ENCODE assay signal across 27 cellular contexts in genomic region chr13:70394149-70394548, GRCh38.
"Had no signal": no experiment of that assay in that cellular context is flagged by ENCODE, and none has a peak within 500 bp of the region (broad histone marks: within the 10 kb centered on the region; RNA-seq: fewer than 3 reads in every experiment).

No MANE protein-coding gene starts in this region.

- H3K36me3 Mint-ChIP-seq: activated naive CD4-positive, alpha-beta T cell treated with anti-CD3 and anti-CD28 coated beads, Interleukin-2, amount 50 U/mL, for 72 hours had no signal

- H3K4me1 ChIP-seq: ascending aorta, SJSA1 had no signal

- H3K27ac Mint-ChIP-seq: activated CD8-positive, alpha-beta T cell treated with anti-CD3 and anti-CD28 coated beads, Interleukin-2, amount 10 ng/mL, durations not matched to agents 7 days and 5 days; activated naive CD4-positive, alpha-beta T cell treated with anti-CD3 and anti-CD28 coated beads, Interleukin-2, amount 50 U/mL, for 72 hours; activated naive CD8-positive, alpha-beta T cell treated with anti-CD3 and anti-CD28 coated beads, Interleukin-2, amount 50 U/mL, for 24 hours had no signal

- H3K4me2 ChIP-seq: KMS-11 had no signal

- H3K4me3 Mint-ChIP-seq: activated CD8-positive, alpha-beta T cell treated with anti-CD3 and anti-CD28 coated beads, Interleukin-2, amount 10 ng/mL, durations not matched to agents 7 days and 5 days; activated naive CD8-positive, alpha-beta T cell treated with anti-CD3 and anti-CD28 coated beads, Interleukin-2, amount 50 U/mL, for 24 hours had no signal

- H3K4me3 ChIP-seq: ascending aorta, body of pancreas, MG63, SJSA1 had no signal

- H3K27me3 Mint-ChIP-seq: activated naive CD8-positive, alpha-beta T cell treated with anti-CD3 and anti-CD28 coated beads, Interleukin-2, amount 50 U/mL, for 24 hours had no signal

- ATAC-seq: activated CD8-positive, alpha-beta T cell treated with anti-CD3 and anti-CD28 coated beads, Interleukin-2, amount 10 ng/mL, durations not matched to agents 7 days and 5 days; activated naive CD4-positive, alpha-beta T cell treated with anti-CD3 and anti-CD28 coated beads, Interleukin-2, amount 50 U/mL, for 72 hours; activated naive CD8-positive, alpha-beta T cell treated with anti-CD3 and anti-CD28 coated beads, Interleukin-2, amount 50 U/mL, for 24 hours; body of pancreas; SK-N-SH treated with all-trans-retinoic acid at 6 μM for 48 hours had no signal

- H3K27ac ChIP-seq: ascending aorta, body of pancreas, KMS-11, SJSA1 had no signal

- H3K27me3 ChIP-seq: ascending aorta, body of pancreas, MG63, SJSA1 had no signal

- H3K9me3 ChIP-seq: ascending aorta, body of pancreas, MG63, SJSA1 had no signal

- H3K4me1 Mint-ChIP-seq: activated naive CD8-positive, alpha-beta T cell treated with anti-CD3 and anti-CD28 coated beads, Interleukin-2, amount 50 U/mL, for 24 hours had no signal

- H3K36me3 ChIP-seq: ascending aorta, MG63, SJSA1 had no signal

- DNase-seq: activated CD4-positive, alpha-beta T cell treated with anti-CD3 and anti-CD28 coated beads for 48 hours; activated CD4-positive, alpha-beta T cell treated with anti-CD3 and anti-CD28 coated beads, Interleukin-2, amount 50 U/mL, for 4 hours; activated CD4-positive, CD25-positive, alpha-beta regulatory T cell treated with anti-CD3 and anti-CD28 coated beads, Interleukin-2, amount 50 U/mL, for 72 hours; activated CD8-positive, alpha-beta memory T cell treated with anti-CD3 and anti-CD28 coated beads, Interleukin-2, amount 50 U/mL, for 48 hours; activated CD8-positive, alpha-beta T cell treated with anti-CD3 and anti-CD28 coated beads, Interleukin-2, amount 10 ng/mL, durations not matched to agents 7 days and 5 days; activated naive CD4-positive, alpha-beta T cell treated with Interleukin-2 at 50 U/mL for 16 hours; activated naive CD8-positive, alpha-beta T cell treated with anti-CD3 and anti-CD28 coated beads, Interleukin-2, amount 50 U/mL, for 24 hours; activated T-cell treated with anti-CD3 and anti-CD28 coated beads, Interleukin-2, amount 50 U/mL, for 1 hour; amniotic stem cell; body of pancreas; central memory CD4-positive, alpha-beta T cell; MG63; MV-4-11; NCI-H1092 treated with DMSO at 0.1 percent for 48 hours; NCI-H1417 treated with DMSO at 0.1 percent for 48 hours; NCI-H187; NCI-H2171; NCI-H2227 treated with DMSO at 0.1 percent for 48 hours; NCI-H446 treated with DMSO at 0.1 percent for 48 hours; NCI-H524 treated with DMSO at 0.1 percent for 48 hours; SHP77; SW 1271 had no signal

- H3K9ac ChIP-seq: KMS-11 had no signal
